ENCODE assay signal across 9 cellular contexts in the genomic region with DNA sequence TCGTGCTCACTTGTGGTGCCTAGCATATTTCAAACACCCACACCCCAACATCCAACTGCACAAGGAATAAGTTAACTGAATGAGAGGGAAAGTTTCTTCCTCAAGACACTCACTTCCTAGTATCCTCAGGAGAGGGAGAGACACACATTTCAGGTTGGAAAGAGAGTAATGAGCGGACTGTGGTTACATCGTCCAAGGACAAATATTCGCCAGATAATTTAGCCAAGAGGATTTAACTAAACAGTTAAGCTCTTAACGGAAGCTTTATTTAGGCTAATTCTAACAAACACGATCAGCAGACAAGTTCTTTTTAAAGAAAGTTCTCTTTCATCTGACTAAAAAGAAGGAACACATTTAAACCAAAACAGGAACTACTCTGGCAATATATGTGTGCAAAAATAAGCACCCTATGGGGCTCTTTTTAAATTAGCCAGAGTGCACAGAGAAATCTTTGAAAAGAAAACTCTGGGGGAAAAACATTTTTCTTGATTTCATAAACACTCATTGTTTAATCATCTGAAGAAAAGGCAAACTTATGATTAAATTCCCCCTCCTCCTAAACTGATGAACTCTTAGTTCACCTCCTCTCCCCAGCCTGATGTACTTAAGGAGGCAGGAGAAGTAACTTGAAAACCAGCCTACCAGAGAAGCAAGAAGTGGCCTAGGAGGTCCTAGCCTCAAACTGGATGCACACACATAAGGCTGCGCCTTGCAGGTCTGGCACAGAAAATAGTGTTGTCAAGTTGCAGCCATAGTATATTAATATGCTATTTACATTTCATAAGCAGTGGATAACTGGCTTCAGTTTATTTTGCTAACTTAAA. TPM values are rescaled to one million over a fixed set of nuclear protein-coding genes. Genes with fewer than 3 reads are reported as not detected.
DNase-seq lines count a peak whose midpoint lies in the region; ATAC-seq and TF ChIP-seq lines count a peak whose summit lies in the region.
"Had no signal": no experiment of that assay in that cellular context is flagged by ENCODE, and none has a peak within 500 bp of the region (broad histone marks: within the 10 kb centered on the region; RNA-seq: fewer than 3 reads in every experiment).

No MANE protein-coding gene starts in this region.

- H3F3A ChIP-seq in Loucy (ENCODE audit: low read depth) = no peaks in the 10 kb centered on the region

- H3K36me3 Mint-ChIP-seq in CD8-positive, alpha-beta memory T cell = peaks cover 0 to 1% (median 0%) of the 10 kb centered on the region in 3 donors
- peaks cover 0 to 14% (median 0%) of the 10 kb centered on the region in 3 donors for H3K36me3 Mint-ChIP-seq in immature natural killer cell

- no peak overlapping the region for H3K9ac ChIP-seq in Loucy (ENCODE audit: low read depth, low read length, poor library complexity, severe bottlenecking)

- ATAC-seq in GM19397 (IDR thresholded peaks at IDR 0.05; ENCODE audit: unreplicated experiment) (peak; percentile 52), omental fat pad (ENCODE audit: low FRiP score) (no peak)

- H3K27me3 Mint-ChIP-seq in CD8-positive, alpha-beta memory T cell = no peaks in the 10 kb centered on the region
- peaks cover 0 to 9% (median 2%) of the 10 kb centered on the region in 3 donors for H3K27me3 Mint-ChIP-seq in immature natural killer cell (ENCODE audit: low read depth in 3 of 3)

- no peaks in the 10 kb centered on the region for H3K9me3 ChIP-seq in CD8-positive, alpha-beta memory T cell (ENCODE audit: low read length)
- H3K9me3 ChIP-seq in Loucy (ENCODE audit: insufficient read depth, low read depth, low read length) = no peaks in the 10 kb centered on the region
- H3K9me3 ChIP-seq: right lobe of liver had no signal

- no peaks in the 10 kb centered on the region for H3K36me3 ChIP-seq in CD8-positive, alpha-beta memory T cell (ENCODE audit: insufficient read depth, low read length)
- H3K36me3 ChIP-seq in Loucy (ENCODE audit: insufficient read depth, low read length) = no peaks in the 10 kb centered on the region
- H3K36me3 ChIP-seq: right lobe of liver had no signal

- H3K9me3 Mint-ChIP-seq in CD8-positive, alpha-beta memory T cell = no peaks in the 10 kb centered on the region
- no peaks in the 10 kb centered on the region for H3K9me3 Mint-ChIP-seq in immature natural killer cell

- CTCF ChIA-PET in CD8-positive, alpha-beta memory T cell (lab: Charles Lee) = no interaction called here

- POLR2A ChIA-PET in CD8-positive, alpha-beta memory T cell (lab: Charles Lee) = no interaction called here

- peaks cover 30 to 47% (median 31%) of the 10 kb centered on the region in 3 donors for H3K4me1 Mint-ChIP-seq in CD8-positive, alpha-beta memory T cell
- peaks cover 14 to 32% of the 10 kb centered on the region in 2 donors for H3K4me1 Mint-ChIP-seq in immature natural killer cell

- H3K27me3 ChIP-seq in CD8-positive, alpha-beta memory T cell (ENCODE audit: insufficient read depth, low read length, poor library complexity, severe bottlenecking) = no peaks in the 10 kb centered on the region
- H3K27me3 ChIP-seq in Loucy (ENCODE audit: insufficient read depth, low read length, poor library complexity, severe bottlenecking) = no peaks in the 10 kb centered on the region
- H3K27me3 ChIP-seq: right lobe of liver had no signal

- peak overlapping the region; percentile 43 for H3K4me3 ChIP-seq in CD8-positive, alpha-beta memory T cell (ENCODE audit: low read length)
- H3K4me3 ChIP-seq in Loucy (ENCODE audit: low read length, poor library complexity, severe bottlenecking) = no peak overlapping the region
- H3K4me3 ChIP-seq: right lobe of liver had no signal

- H3K4me2 ChIP-seq in Loucy (ENCODE audit: low read depth, low read length, poor library complexity, severe bottlenecking) = no peak overlapping the region

- peak overlapping the region in 5 of 7 donors; percentile 12 to 53 (median 24) for H3K4me3 Mint-ChIP-seq in CD8-positive, alpha-beta memory T cell
- H3K4me3 Mint-ChIP-seq in immature natural killer cell = peak overlapping the region in 2 of 5 donors; percentile 1 to 46

- peaks cover 54% of the 10 kb centered on the region for H3K4me1 ChIP-seq in CD8-positive, alpha-beta memory T cell (ENCODE audit: insufficient read depth, low read length)
- H3K4me1 ChIP-seq in Loucy (ENCODE audit: insufficient read depth, low read length, poor library complexity, severe bottlenecking) = no peaks in the 10 kb centered on the region
- H3K4me1 ChIP-seq: right lobe of liver had no signal

- TF ChIP-seq CTCF in Loucy (conservative IDR thresholded peaks at IDR 0.05; ENCODE audit: low read length) = no peak
- TF ChIP-seq CTCF in omental fat pad (IDR thresholded peaks at IDR 0.05) = no peak

- no peak overlapping the region for H3K27ac ChIP-seq in CD8-positive, alpha-beta memory T cell (ENCODE audit: low read depth, low read length)
- H3K27ac ChIP-seq: right lobe of liver had no signal

- H2AFZ ChIP-seq in Loucy (ENCODE audit: low read length) = peak overlapping the region; percentile 32; the same call in 1 of the 2 replicates

- DNase-seq in CD8-positive, alpha-beta memory T cell = peak in 1 of 5 donors; percentile 36
- DNase-seq in immature natural killer cell (no peak), HuH-7 (ENCODE audit: low spot score) (no peak), omental fat pad (ENCODE audit: low spot score) (no peak), SHP77 treated with DMSO at 0.1 percent for 48 hours (lab: John Stamatoyannopoulos, UW) (no peak), D341Med (ENCODE audit: low spot score) (no peak)
- DNase-seq: right lobe of liver had no signal

- H3K9me2 ChIP-seq in Loucy (replicated peaks; ENCODE audit: low read depth, low read length) = no peaks in the 10 kb centered on the region

- peak overlapping the region in 7 of 8 donors; percentile 25 to 88 (median 75) for H3K27ac Mint-ChIP-seq in CD8-positive, alpha-beta memory T cell
- peak overlapping the region; percentile 1 to 74 (median 36) for H3K27ac Mint-ChIP-seq in immature natural killer cell

- no peaks in the 10 kb centered on the region for H4K20me1 ChIP-seq in Loucy (ENCODE audit: insufficient read depth, low read length, poor library complexity, severe bottlenecking)

- H3K79me2 ChIP-seq in Loucy (ENCODE audit: insufficient read depth, low read length) = no peaks in the 10 kb centered on the region

RNA-seq across cellular contexts. Expression of a gene that starts 13.3 kb away (rescaled TPM):
- total RNA-seq in CD8-positive, alpha-beta memory T cell = 100 to 1,000 TPM in 1 of 2 experiments, 10 to 100 TPM in 1; 98.3 to 103 TPM
- polyA plus RNA-seq in CD8-positive, alpha-beta memory T cell = 748 TPM
- 100 to 1,000 TPM; 156 to 489 (median 487) TPM for polyA plus RNA-seq in immature natural killer cell
- 100 to 1,000 TPM in 1 of 4 donors, 10 to 100 TPM in 3; 57.8 to 101 (median 75.6) TPM for total RNA-seq in omental fat pad
